31 cellular contexts compared by ENCODE assay signal in the genomic region with DNA sequence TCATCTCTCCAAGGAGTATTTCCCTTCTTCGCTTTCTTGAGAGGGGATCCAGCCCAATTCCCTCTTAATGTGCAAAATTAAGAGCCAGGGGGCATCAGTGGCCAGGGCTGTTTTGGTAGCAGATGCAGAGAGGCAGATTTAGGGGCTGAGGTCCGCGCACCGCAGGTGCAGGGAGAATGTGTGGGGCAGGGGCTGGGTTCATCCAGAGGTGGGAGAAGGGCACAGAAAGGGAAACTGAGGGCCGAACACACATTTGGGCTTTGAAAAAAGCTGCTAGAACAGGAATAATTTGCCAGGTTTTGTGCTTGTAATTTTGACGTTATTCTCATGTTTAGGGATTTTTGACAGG. TPM values are rescaled to one million over a fixed set of nuclear protein-coding genes. Genes with fewer than 3 reads are reported as not detected.
"Had no signal": no experiment of that assay in that cellular context is flagged by ENCODE, and none has a peak within 500 bp of the region (broad histone marks: within the 10 kb centered on the region; RNA-seq: fewer than 3 reads in every experiment).

No MANE protein-coding gene starts in this region.

- H3K4me3 ChIP-seq: adrenal gland, body of pancreas, esophagus muscularis mucosa, gastrocnemius medialis, heart left ventricle had no signal

- H3K27me3 ChIP-seq: body of pancreas had no signal

- H3K27ac ChIP-seq: adrenal gland, body of pancreas, esophagus muscularis mucosa, foreskin keratinocyte, gastrocnemius medialis, heart left ventricle had no signal

- ATAC-seq: activated naive CD8-positive, alpha-beta T cell treated with anti-CD3 and anti-CD28 coated beads, Interleukin-2, amount 50 U/mL, for 24 hours; activated T-cell treated with anti-CD3 and anti-CD28 coated beads, Interleukin-2, amount 50 U/mL, for 72 hours; body of pancreas; foreskin keratinocyte; gastrocnemius medialis; heart left ventricle; WTC11 had no signal

- H3K4me1 ChIP-seq: body of pancreas, foreskin keratinocyte, gastrocnemius medialis, heart left ventricle had no signal

- H3K9me3 ChIP-seq: adrenal gland, body of pancreas, gastrocnemius medialis had no signal

- DNase-seq: activated CD4-positive, alpha-beta memory T cell treated with anti-CD3 and anti-CD28 coated beads, Interleukin-2, amount 10 ng/mL, durations not matched to agents 7 days and 5 days; activated CD4-positive, alpha-beta T cell treated with anti-CD3 and anti-CD28 coated beads for 1 hour; activated CD4-positive, alpha-beta T cell treated with anti-CD3 and anti-CD28 coated beads for 4 hours; activated CD4-positive, alpha-beta T cell treated with anti-CD3 and anti-CD28 coated beads, Interleukin-2, amount 10 ng/mL, durations not matched to agents 7 days and 5 days; activated CD4-positive, alpha-beta T cell treated with anti-CD3 and anti-CD28 coated beads, Interleukin-2, amount 50 U/mL, for 4 hours; activated CD8-positive, alpha-beta memory T cell treated with anti-CD3 and anti-CD28 coated beads, Interleukin-2, amount 50 U/mL, for 48 hours; activated gamma-delta T cell; activated naive CD4-positive, alpha-beta T cell; activated naive CD8-positive, alpha-beta T cell treated with anti-CD3 and anti-CD28 coated beads for 36 hours; activated naive CD8-positive, alpha-beta T cell treated with anti-CD3 and anti-CD28 coated beads, Interleukin-2, amount 50 U/mL, for 24 hours; activated T-cell treated with anti-CD3 and anti-CD28 coated beads for 4 hours; activated T-cell treated with anti-CD3 and anti-CD28 coated beads, Interleukin-2, amount 50 U/mL, for 24 hours; activated T-cell treated with anti-CD3 and anti-CD28 coated beads, Interleukin-2, amount 50 U/mL, for 72 hours; amygdala; aorta; body of pancreas; cortex of kidney; dermis blood vessel endothelial cell; effector CD4-positive, alpha-beta T cell; erythroblast; foreskin keratinocyte; gastrocnemius medialis; glutamatergic neuron; T-helper 2 cell had no signal

- H3K36me3 ChIP-seq: adrenal gland, esophagus muscularis mucosa, gastrocnemius medialis, heart left ventricle had no signal

RNA-seq across cellular contexts. Expression of a gene that starts 6.5 kb away (rescaled TPM):
- total RNA-seq: activated CD4-positive, alpha-beta memory T cell treated with anti-CD3 and anti-CD28 coated beads, Interleukin-2, amount 10 ng/mL, durations not matched to agents 7 days and 5 days; activated CD4-positive, alpha-beta T cell treated with anti-CD3 and anti-CD28 coated beads, Interleukin-2, amount 10 ng/mL, durations not matched to agents 7 days and 5 days; activated naive CD8-positive, alpha-beta T cell treated with anti-CD3 and anti-CD28 coated beads for 36 hours; bronchial epithelial cell; cardiac septum; dermis blood vessel endothelial cell; esophagus muscularis mucosa; gastrocnemius medialis; heart left ventricle; T-helper 1 cell treated with Interleukin-12 subunit alpha and Interleukin-12 subunit beta and Interleukin-4 antibody, amounts not matched to agents 30 ng/mL and 1 ng/mL, for 36 hours had no signal
- polyA plus RNA-seq: heart left ventricle had no signal
